ENCODE assay signal across 1 cellular context in the genomic region with DNA sequence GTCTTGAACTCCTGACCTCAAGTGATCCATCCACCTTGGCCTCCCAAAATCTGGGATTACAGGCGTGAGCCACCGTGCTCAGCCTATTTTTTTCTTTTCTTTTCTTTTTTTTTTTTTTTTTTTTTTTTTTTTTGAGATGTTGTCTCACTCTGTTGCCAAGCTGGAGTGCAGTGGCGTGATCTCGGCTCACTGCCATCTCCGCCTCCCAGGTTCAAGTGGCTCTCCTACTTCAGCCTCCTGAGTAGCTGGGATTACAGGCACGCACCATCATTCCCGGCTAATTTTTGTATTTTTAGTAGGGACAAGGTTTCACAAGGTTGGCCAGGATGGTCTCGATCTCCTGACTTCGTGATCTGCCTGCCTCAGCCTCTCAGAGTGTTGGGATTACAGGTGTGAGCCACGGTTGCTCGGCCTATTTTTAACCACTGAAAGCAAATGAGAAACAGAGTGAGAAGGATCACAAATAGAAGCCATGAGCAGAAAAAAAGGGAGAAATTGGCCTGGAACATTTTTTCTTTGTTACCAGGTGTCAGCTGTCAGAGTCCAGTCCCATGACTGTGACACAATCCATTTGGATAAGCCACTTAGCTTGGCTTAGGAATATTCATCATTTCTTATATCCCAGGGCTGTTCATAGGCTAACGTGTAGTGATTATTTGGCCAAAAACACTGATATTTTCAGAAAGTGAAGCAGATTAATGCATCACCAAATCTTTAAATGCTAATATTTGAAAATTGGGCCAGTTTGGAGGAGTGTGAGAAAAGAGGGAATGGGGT.
TF ChIP-seq lines count a peak whose summit lies in the region.

No MANE protein-coding gene starts in this region.

TF ChIP-seq in HepG2, 621 proteins besides CTCF, POLR2A, EP300 and RAD21:
- TF ChIP-seq, protein P1, sequence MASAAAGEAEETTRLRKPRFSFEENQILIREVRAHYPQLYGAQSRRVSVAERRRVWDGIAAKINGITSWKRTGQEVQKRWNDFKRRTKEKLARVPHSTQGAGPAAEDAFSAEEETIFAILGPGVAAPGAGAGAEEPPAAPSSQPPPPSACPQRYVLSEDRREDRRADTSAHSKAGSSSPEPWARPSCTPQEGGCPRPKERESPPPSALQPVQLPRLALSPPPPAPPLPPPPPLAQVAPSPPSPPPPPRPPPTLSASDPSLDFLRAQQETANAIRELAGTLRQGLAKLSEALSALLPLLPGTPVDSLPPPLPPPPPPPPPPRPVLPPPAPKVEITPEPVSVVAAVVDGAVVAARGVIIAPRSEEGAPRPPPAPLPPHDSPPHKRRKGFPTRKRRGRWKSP (CRISPR knock-in tag; IDR thresholded peaks at IDR 0.05): no peak
- TF ChIP-seq PRMT3 (CRISPR knock-in tag; IDR thresholded peaks at IDR 0.05; ENCODE audit: borderline replicate concordance, low read depth) (no peak), BORCS8-MEF2B (CRISPR knock-in tag; IDR thresholded peaks at IDR 0.05) (no peak), RBAK (CRISPR knock-in tag; IDR thresholded peaks at IDR 0.05) (peak; percentile 30; the same call in 1 of the 2 replicates), ZNF546 (CRISPR knock-in tag; conservative IDR thresholded peaks at IDR 0.05) (no peak), KMT2A (CRISPR knock-in tag; IDR thresholded peaks at IDR 0.05) (no peak), ZFY (CRISPR knock-in tag; IDR thresholded peaks at IDR 0.05) (peak; percentile 7; the same call in 1 of the 2 replicates), ZNF547 (CRISPR knock-in tag; IDR thresholded peaks at IDR 0.05) (0 out of 2 replicates have a peak, but pooled peaks have one; percentile 69), ZC3H4 (CRISPR knock-in tag; IDR thresholded peaks at IDR 0.05; ENCODE audit: borderline replicate concordance) (no peak), ZBTB42 (CRISPR knock-in tag; IDR thresholded peaks at IDR 0.05) (no peak), ZNF562 (CRISPR knock-in tag; IDR thresholded peaks at IDR 0.05; ENCODE audit: borderline replicate concordance) (no peak), ZNF709 (CRISPR knock-in tag; IDR thresholded peaks at IDR 0.05) (no peak), NR2F6 (IDR thresholded peaks at IDR 0.05) (no peak), NR2F6 (CRISPR knock-in tag; IDR thresholded peaks at IDR 0.05) (no peak), KDM5B (CRISPR knock-in tag; IDR thresholded peaks at IDR 0.05; ENCODE audit: borderline replicate concordance) (no peak), ZNF737 (CRISPR knock-in tag; IDR thresholded peaks at IDR 0.05; ENCODE audit: borderline replicate concordance) (no peak), MBD4 (IDR thresholded peaks at IDR 0.05; ENCODE audit: borderline replicate concordance, low read length) (no peak)
- TF ChIP-seq, protein P2, sequence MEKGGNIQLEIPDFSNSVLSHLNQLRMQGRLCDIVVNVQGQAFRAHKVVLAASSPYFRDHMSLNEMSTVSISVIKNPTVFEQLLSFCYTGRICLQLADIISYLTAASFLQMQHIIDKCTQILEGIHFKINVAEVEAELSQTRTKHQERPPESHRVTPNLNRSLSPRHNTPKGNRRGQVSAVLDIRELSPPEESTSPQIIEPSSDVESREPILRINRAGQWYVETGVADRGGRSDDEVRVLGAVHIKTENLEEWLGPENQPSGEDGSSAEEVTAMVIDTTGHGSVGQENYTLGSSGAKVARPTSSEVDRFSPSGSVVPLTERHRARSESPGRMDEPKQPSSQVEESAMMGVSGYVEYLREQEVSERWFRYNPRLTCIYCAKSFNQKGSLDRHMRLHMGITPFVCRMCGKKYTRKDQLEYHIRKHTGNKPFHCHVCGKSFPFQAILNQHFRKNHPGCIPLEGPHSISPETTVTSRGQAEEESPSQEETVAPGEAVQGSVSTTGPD (CRISPR knock-in tag; IDR thresholded peaks at IDR 0.05): no peak
- TF ChIP-seq, protein P3, sequence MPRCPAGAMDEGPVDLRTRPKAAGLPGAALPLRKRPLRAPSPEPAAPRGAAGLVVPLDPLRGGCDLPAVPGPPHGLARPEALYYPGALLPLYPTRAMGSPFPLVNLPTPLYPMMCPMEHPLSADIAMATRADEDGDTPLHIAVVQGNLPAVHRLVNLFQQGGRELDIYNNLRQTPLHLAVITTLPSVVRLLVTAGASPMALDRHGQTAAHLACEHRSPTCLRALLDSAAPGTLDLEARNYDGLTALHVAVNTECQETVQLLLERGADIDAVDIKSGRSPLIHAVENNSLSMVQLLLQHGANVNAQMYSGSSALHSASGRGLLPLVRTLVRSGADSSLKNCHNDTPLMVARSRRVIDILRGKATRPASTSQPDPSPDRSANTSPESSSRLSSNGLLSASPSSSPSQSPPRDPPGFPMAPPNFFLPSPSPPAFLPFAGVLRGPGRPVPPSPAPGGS (CRISPR knock-in tag; IDR thresholded peaks at IDR 0.05): peak; percentile 27; the same call in 1 of the 2 replicates
- TF ChIP-seq, protein P4, sequence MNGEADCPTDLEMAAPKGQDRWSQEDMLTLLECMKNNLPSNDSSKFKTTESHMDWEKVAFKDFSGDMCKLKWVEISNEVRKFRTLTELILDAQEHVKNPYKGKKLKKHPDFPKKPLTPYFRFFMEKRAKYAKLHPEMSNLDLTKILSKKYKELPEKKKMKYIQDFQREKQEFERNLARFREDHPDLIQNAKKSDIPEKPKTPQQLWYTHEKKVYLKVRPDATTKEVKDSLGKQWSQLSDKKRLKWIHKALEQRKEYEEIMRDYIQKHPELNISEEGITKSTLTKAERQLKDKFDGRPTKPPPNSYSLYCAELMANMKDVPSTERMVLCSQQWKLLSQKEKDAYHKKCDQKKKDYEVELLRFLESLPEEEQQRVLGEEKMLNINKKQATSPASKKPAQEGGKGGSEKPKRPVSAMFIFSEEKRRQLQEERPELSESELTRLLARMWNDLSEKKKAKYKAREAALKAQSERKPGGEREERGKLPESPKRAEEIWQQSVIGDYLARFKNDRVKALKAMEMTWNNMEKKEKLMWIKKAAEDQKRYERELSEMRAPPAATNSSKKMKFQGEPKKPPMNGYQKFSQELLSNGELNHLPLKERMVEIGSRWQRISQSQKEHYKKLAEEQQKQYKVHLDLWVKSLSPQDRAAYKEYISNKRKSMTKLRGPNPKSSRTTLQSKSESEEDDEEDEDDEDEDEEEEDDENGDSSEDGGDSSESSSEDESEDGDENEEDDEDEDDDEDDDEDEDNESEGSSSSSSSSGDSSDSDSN (CRISPR knock-in tag; IDR thresholded peaks at IDR 0.05): no peak
